In genomic region chr2:54115284-54116137, GRCh38 we compare ENCODE assay signal across 1 cellular context.
TF ChIP-seq lines count a peak whose summit lies in the region.

Gene ACYP2 (plus strand): TSS chr2:54115615.

TF ChIP-seq in WTC11, 78 proteins besides CTCF, POLR2A, EP300 and RAD21 (continued from another document):
- TF ChIP-seq, protein P1, sequence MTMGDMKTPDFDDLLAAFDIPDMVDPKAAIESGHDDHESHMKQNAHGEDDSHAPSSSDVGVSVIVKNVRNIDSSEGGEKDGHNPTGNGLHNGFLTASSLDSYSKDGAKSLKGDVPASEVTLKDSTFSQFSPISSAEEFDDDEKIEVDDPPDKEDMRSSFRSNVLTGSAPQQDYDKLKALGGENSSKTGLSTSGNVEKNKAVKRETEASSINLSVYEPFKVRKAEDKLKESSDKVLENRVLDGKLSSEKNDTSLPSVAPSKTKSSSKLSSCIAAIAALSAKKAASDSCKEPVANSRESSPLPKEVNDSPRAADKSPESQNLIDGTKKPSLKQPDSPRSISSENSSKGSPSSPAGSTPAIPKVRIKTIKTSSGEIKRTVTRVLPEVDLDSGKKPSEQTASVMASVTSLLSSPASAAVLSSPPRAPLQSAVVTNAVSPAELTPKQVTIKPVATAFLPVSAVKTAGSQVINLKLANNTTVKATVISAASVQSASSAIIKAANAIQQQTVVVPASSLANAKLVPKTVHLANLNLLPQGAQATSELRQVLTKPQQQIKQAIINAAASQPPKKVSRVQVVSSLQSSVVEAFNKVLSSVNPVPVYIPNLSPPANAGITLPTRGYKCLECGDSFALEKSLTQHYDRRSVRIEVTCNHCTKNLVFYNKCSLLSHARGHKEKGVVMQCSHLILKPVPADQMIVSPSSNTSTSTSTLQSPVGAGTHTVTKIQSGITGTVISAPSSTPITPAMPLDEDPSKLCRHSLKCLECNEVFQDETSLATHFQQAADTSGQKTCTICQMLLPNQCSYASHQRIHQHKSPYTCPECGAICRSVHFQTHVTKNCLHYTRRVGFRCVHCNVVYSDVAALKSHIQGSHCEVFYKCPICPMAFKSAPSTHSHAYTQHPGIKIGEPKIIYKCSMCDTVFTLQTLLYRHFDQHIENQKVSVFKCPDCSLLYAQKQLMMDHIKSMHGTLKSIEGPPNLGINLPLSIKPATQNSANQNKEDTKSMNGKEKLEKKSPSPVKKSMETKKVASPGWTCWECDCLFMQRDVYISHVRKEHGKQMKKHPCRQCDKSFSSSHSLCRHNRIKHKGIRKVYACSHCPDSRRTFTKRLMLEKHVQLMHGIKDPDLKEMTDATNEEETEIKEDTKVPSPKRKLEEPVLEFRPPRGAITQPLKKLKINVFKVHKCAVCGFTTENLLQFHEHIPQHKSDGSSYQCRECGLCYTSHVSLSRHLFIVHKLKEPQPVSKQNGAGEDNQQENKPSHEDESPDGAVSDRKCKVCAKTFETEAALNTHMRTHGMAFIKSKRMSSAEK (CRISPR knock-in tag; IDR thresholded peaks at IDR 0.05; ENCODE audit: borderline replicate concordance), result no peak; the same call in 1 of the 2 replicates
- TF ChIP-seq CREB1 (CRISPR knock-in tag; IDR thresholded peaks at IDR 0.05) (no peak), JUN (CRISPR knock-in tag; IDR thresholded peaks at IDR 0.05) (0 out of 2 replicates have a peak, but pooled peaks have one; percentile 61), ZNF396 (CRISPR knock-in tag; IDR thresholded peaks at IDR 0.05; ENCODE audit: borderline replicate concordance) (no peak), PRDM15 (CRISPR knock-in tag; IDR thresholded peaks at IDR 0.05) (no peak), KAT7 (CRISPR knock-in tag; IDR thresholded peaks at IDR 0.05; ENCODE audit: borderline replicate concordance) (no peak), ZNF317 (CRISPR knock-in tag; IDR thresholded peaks at IDR 0.05; ENCODE audit: borderline replicate concordance, low read depth) (no peak), ZNF232 (CRISPR knock-in tag; IDR thresholded peaks at IDR 0.05) (no peak), ZNF671 (CRISPR knock-in tag; IDR thresholded peaks at IDR 0.05) (no peak), ZNF138 (CRISPR knock-in tag; conservative IDR thresholded peaks at IDR 0.05) (no peak; the same call in 1 of the 2 replicates), SMAD3 (CRISPR knock-in tag; IDR thresholded peaks at IDR 0.05; ENCODE audit: borderline replicate concordance) (no peak), ESRRA (CRISPR knock-in tag; IDR thresholded peaks at IDR 0.05; ENCODE audit: borderline replicate concordance) (no peak; the same call in 1 of the 2 replicates), ZNF416 (CRISPR knock-in tag; IDR thresholded peaks at IDR 0.05) (no peak), TP53 (CRISPR knock-in tag; IDR thresholded peaks at IDR 0.05) (peak; percentile 72; the same call in 1 of the 2 replicates), EMX1 (CRISPR knock-in tag; IDR thresholded peaks at IDR 0.05) (no peak), SMAD4 (CRISPR knock-in tag; IDR thresholded peaks at IDR 0.05) (no peak), ETV6 (CRISPR knock-in tag; IDR thresholded peaks at IDR 0.05) (peak; percentile 93; the same call in 1 of the 2 replicates), CREM (CRISPR knock-in tag; IDR thresholded peaks at IDR 0.05) (no peak), NR2C2 (CRISPR knock-in tag; IDR thresholded peaks at IDR 0.05) (no peak), SP1 (CRISPR knock-in tag; conservative IDR thresholded peaks at IDR 0.05) (peak; percentile 53; the same call in 1 of the 2 replicates), FOXP4 (CRISPR knock-in tag; IDR thresholded peaks at IDR 0.05) (0 out of 2 replicates have a peak, but pooled peaks have one; percentile 48), ZNF219 (CRISPR knock-in tag; IDR thresholded peaks at IDR 0.05; ENCODE audit: borderline replicate concordance) (no peak), FOXP1 (CRISPR knock-in tag; IDR thresholded peaks at IDR 0.05; ENCODE audit: borderline replicate concordance) (peak; percentile 83; the same call in 1 of the 2 replicates), USF2 (CRISPR knock-in tag; IDR thresholded peaks at IDR 0.05) (peak; percentile 56), ARID4B (CRISPR knock-in tag; IDR thresholded peaks at IDR 0.05; ENCODE audit: borderline replicate concordance) (peak; percentile 45; the same call in 1 of the 2 replicates), GRHL2 (CRISPR knock-in tag; IDR thresholded peaks at IDR 0.05; ENCODE audit: insufficient replicate concordance, severe bottlenecking) (no peak)
- TF ChIP-seq, protein P2, sequence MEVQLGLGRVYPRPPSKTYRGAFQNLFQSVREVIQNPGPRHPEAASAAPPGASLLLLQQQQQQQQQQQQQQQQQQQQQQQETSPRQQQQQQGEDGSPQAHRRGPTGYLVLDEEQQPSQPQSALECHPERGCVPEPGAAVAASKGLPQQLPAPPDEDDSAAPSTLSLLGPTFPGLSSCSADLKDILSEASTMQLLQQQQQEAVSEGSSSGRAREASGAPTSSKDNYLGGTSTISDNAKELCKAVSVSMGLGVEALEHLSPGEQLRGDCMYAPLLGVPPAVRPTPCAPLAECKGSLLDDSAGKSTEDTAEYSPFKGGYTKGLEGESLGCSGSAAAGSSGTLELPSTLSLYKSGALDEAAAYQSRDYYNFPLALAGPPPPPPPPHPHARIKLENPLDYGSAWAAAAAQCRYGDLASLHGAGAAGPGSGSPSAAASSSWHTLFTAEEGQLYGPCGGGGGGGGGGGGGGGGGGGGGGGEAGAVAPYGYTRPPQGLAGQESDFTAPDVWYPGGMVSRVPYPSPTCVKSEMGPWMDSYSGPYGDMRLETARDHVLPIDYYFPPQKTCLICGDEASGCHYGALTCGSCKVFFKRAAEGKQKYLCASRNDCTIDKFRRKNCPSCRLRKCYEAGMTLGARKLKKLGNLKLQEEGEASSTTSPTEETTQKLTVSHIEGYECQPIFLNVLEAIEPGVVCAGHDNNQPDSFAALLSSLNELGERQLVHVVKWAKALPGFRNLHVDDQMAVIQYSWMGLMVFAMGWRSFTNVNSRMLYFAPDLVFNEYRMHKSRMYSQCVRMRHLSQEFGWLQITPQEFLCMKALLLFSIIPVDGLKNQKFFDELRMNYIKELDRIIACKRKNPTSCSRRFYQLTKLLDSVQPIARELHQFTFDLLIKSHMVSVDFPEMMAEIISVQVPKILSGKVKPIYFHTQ (CRISPR knock-in tag; IDR thresholded peaks at IDR 0.05), result no peak
- TF ChIP-seq, protein P3, sequence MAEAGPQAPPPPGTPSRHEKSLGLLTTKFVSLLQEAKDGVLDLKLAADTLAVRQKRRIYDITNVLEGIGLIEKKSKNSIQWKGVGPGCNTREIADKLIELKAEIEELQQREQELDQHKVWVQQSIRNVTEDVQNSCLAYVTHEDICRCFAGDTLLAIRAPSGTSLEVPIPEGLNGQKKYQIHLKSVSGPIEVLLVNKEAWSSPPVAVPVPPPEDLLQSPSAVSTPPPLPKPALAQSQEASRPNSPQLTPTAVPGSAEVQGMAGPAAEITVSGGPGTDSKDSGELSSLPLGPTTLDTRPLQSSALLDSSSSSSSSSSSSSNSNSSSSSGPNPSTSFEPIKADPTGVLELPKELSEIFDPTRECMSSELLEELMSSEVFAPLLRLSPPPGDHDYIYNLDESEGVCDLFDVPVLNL (CRISPR knock-in tag; IDR thresholded peaks at IDR 0.05; ENCODE audit: borderline replicate concordance, low read depth), result no peak
